Comparison of ENCODE assay signal across 24 cellular contexts in genomic region chr11:13859986-13860385, GRCh38.
DNase-seq lines count a peak whose midpoint lies in the region.
"Had no signal": no experiment of that assay in that cellular context is flagged by ENCODE, and none has a peak within 500 bp of the region (broad histone marks: within the 10 kb centered on the region; RNA-seq: fewer than 3 reads in every experiment).

No MANE protein-coding gene starts in this region.

- WGBS in mesendoderm (ENCODE audit: extremely low coverage, insufficient coverage, low lambda C conversion rate) = no CpG with 5 or more reads among the region's 4 CpGs

- H2AK5ac ChIP-seq in mesendoderm (ENCODE audit: low read length) = no peak overlapping the region

- H3K4me1 ChIP-seq in mesendoderm (ENCODE audit: control insufficient read depth, low read depth, low read length) = no peaks in the 10 kb centered on the region
- H3K4me1 ChIP-seq: gastroesophageal sphincter, lower lobe of right lung, testis had no signal

- H3K79me1 ChIP-seq in mesendoderm (ENCODE audit: low read length) = no peaks in the 10 kb centered on the region

- H3K23ac ChIP-seq in mesendoderm (ENCODE audit: low read length) = no peak overlapping the region

- intact Hi-C loops in head of caudate nucleus (cut with DNase I) = no loop called here

- no peak overlapping the region for H4K8ac ChIP-seq in mesendoderm (ENCODE audit: low read depth, low read length)

- H3K18ac ChIP-seq in mesendoderm (ENCODE audit: low read length) = no peak overlapping the region

- no peak overlapping the region for H3K4ac ChIP-seq in mesendoderm (ENCODE audit: low read depth, low read length)

- H3K9ac ChIP-seq in mesendoderm (ENCODE audit: low read length) = no peak overlapping the region

- no peak overlapping the region for H3K56ac ChIP-seq in mesendoderm (ENCODE audit: low read length)

- no peak overlapping the region for H2BK15ac ChIP-seq in mesendoderm (replicated peaks; ENCODE audit: low read depth)

- no peak overlapping the region for H3K27ac ChIP-seq in mesendoderm (ENCODE audit: low read depth, low read length)
- H3K27ac ChIP-seq: 22Rv1, gastroesophageal sphincter, lower lobe of right lung, SK-N-MC, testis had no signal

- H3K27me3 ChIP-seq in mesendoderm (ENCODE audit: insufficient read depth, low read length, poor library complexity) = no peaks in the 10 kb centered on the region
- H3K27me3 ChIP-seq: testis had no signal

- no peak overlapping the region for H2BK5ac ChIP-seq in mesendoderm (ENCODE audit: low read length)

- H4K5ac ChIP-seq in mesendoderm (ENCODE audit: low read length) = no peak overlapping the region

- peak; percentile 20 for DNase-seq in activated CD4-positive, alpha-beta T cell treated with anti-CD3 and anti-CD28 coated beads for 1 hour
- no peak for DNase-seq in activated CD4-positive, alpha-beta T cell treated with anti-CD3 and anti-CD28 coated beads for 48 hours
- peak; percentile 32 for DNase-seq in activated gamma-delta T cell treated with Interleukin-2 at 50 U/mL for 16 hours
- no peak for DNase-seq in activated gamma-delta T cell (lab: John Stamatoyannopoulos, UW)
- DNase-seq in Jurkat, Clone E6-1 (ENCODE audit: low read depth, low spot score) = peak; percentile 17
- peak in 25 of 42 donors; percentile 9 to 67 (median 27) for DNase-seq in head of caudate nucleus
- no peak for DNase-seq in iPS-NIHi11 (ENCODE audit: low spot score)
- DNase-seq in mesendoderm = no peak
- DNase-seq: activated naive CD4-positive, alpha-beta T cell treated with Interleukin-2 at 50 U/mL for 16 hours; aorta; effector CD8-positive, alpha-beta T cell; Karpas-422; lower lobe of right lung; mucosa of descending colon; NCI-H2029; NCI-H524 treated with DMSO at 0.1 percent for 48 hours; NK-92 treated with Interleukin-12 subunit alpha and Interleukin-12 subunit beta, amount 100 ng/mL, for 24 hours; PC-3; testis had no signal

- no peak overlapping the region for H2BK120ac ChIP-seq in mesendoderm (ENCODE audit: low read depth, low read length)

- no peaks in the 10 kb centered on the region for H3K79me2 ChIP-seq in mesendoderm (ENCODE audit: control insufficient read depth, insufficient read depth, low read length)

- H3K36me3 ChIP-seq in mesendoderm (ENCODE audit: control insufficient read depth, insufficient read depth, low read length) = no peaks in the 10 kb centered on the region
- H3K36me3 ChIP-seq: gastroesophageal sphincter, lower lobe of right lung had no signal

- no peak overlapping the region for H3K4me3 ChIP-seq in Jurkat, Clone E6-1 (ENCODE audit: low read length)
- no peak overlapping the region for H3K4me3 ChIP-seq in mesendoderm (ENCODE audit: low read length)
- H3K4me3 ChIP-seq: gastroesophageal sphincter, GM12878, GM23338, lower lobe of right lung, mucosa of descending colon, SK-N-MC, testis had no signal

- no peak overlapping the region for H3K4me2 ChIP-seq in mesendoderm (ENCODE audit: low read length)
- H3K4me2 ChIP-seq: GM23338 had no signal

Comparison
In these comparisons a context has a peak if more than half of its experiments do, and no peak if none do; other contexts are left out.
1. DNase-seq: peak in activated CD4-positive, alpha-beta T cell treated with anti-CD3 and anti-CD28 coated beads for 1 hour (single experiment), activated gamma-delta T cell treated with Interleukin-2 at 50 U/mL for 16 hours (single experiment), Jurkat, Clone E6-1 (single experiment) and head of caudate nucleus (25 of 42); none in activated CD4-positive, alpha-beta T cell treated with anti-CD3 and anti-CD28 coated beads for 48 hours (single experiment), activated gamma-delta T cell (single experiment), iPS-NIHi11 (single experiment) and mesendoderm (single experiment).